ENCODE assay signal across 30 cellular contexts in genomic region chr13:35781044-35781443, GRCh38.
"Had no signal": no experiment of that assay in that cellular context is flagged by ENCODE, and none has a peak within 500 bp of the region (broad histone marks: within the 10 kb centered on the region; RNA-seq: fewer than 3 reads in every experiment).

No MANE protein-coding gene starts in this region.

- H3K4me1 ChIP-seq: foreskin keratinocyte, left lung, psoas muscle had no signal

- H3K4me1 Mint-ChIP-seq: activated naive CD8-positive, alpha-beta T cell treated with anti-CD3 and anti-CD28 coated beads, Interleukin-2, amount 10 ng/mL, durations not matched to agents 7 days and 5 days; immature natural killer cell; naive thymus-derived CD4-positive, alpha-beta T cell had no signal

- ATAC-seq: activated T-cell treated with anti-CD3 and anti-CD28 coated beads, Interleukin-2, amount 50 U/mL, for 72 hours; foreskin keratinocyte; left lung; naive thymus-derived CD4-positive, alpha-beta T cell; psoas muscle; sciatic nerve had no signal

- H3K4me3 Mint-ChIP-seq: activated CD4-positive, alpha-beta memory T cell treated with anti-CD3 and anti-CD28 coated beads for 36 hours; activated naive CD4-positive, alpha-beta T cell treated with anti-CD3 and anti-CD28 coated beads for 36 hours; activated naive CD8-positive, alpha-beta T cell treated with anti-CD3 and anti-CD28 coated beads, Interleukin-2, amount 10 ng/mL, durations not matched to agents 7 days and 5 days; activated T-cell treated with anti-CD3 and anti-CD28 coated beads, Interleukin-2, amount 50 U/mL, for 72 hours; dendritic cell treated with granulocyte-macrophage colony-stimulating factor and Interleukin-4, amounts not matched to agents 40 ng/mL and 50 ng/mL, for 4 days; immature natural killer cell; naive thymus-derived CD4-positive, alpha-beta T cell; neural progenitor cell; T-helper 1 cell treated with Interleukin-12 subunit alpha and Interleukin-12 subunit beta and Interleukin-4 antibody, amounts not matched to agents 30 μg/mL and 1 μg/mL, for 36 hours; type B pancreatic cell had no signal

- H3K4me3 ChIP-seq: hepatocyte, left lung, lung, neural progenitor cell, psoas muscle, thoracic aorta, vagina had no signal

- H3K27me3 Mint-ChIP-seq: activated CD4-positive, alpha-beta memory T cell treated with anti-CD3 and anti-CD28 coated beads for 36 hours; activated naive CD8-positive, alpha-beta T cell treated with anti-CD3 and anti-CD28 coated beads, Interleukin-2, amount 10 ng/mL, durations not matched to agents 7 days and 5 days; dendritic cell treated with granulocyte-macrophage colony-stimulating factor and Interleukin-4, amounts not matched to agents 40 ng/mL and 50 ng/mL, for 4 days; naive thymus-derived CD4-positive, alpha-beta T cell had no signal

- H3K9me3 ChIP-seq: left lung, psoas muscle, thoracic aorta, vagina had no signal

- H3K27me3 ChIP-seq: brain microvascular endothelial cell, foreskin keratinocyte, hepatocyte, left lung, neural progenitor cell, vagina had no signal

- H3K9me3 Mint-ChIP-seq: activated naive CD4-positive, alpha-beta T cell treated with anti-CD3 and anti-CD28 coated beads for 36 hours; activated naive CD8-positive, alpha-beta T cell treated with anti-CD3 and anti-CD28 coated beads, Interleukin-2, amount 10 ng/mL, durations not matched to agents 7 days and 5 days; dendritic cell treated with granulocyte-macrophage colony-stimulating factor and Interleukin-4, amounts not matched to agents 40 ng/mL and 50 ng/mL, for 4 days; neural progenitor cell; T-helper 1 cell treated with Interleukin-12 subunit alpha and Interleukin-12 subunit beta and Interleukin-4 antibody, amounts not matched to agents 30 μg/mL and 1 μg/mL, for 36 hours had no signal

- H3K36me3 Mint-ChIP-seq: activated CD4-positive, alpha-beta memory T cell treated with anti-CD3 and anti-CD28 coated beads for 36 hours; activated naive CD8-positive, alpha-beta T cell treated with anti-CD3 and anti-CD28 coated beads, Interleukin-2, amount 10 ng/mL, durations not matched to agents 7 days and 5 days; immature natural killer cell; naive thymus-derived CD4-positive, alpha-beta T cell; type B pancreatic cell had no signal

- H3K27ac ChIP-seq: brain microvascular endothelial cell, foreskin keratinocyte, hepatocyte, left lung, neural progenitor cell, psoas muscle, thoracic aorta, vagina had no signal

- H3K27ac Mint-ChIP-seq: activated CD4-positive, alpha-beta memory T cell treated with anti-CD3 and anti-CD28 coated beads for 36 hours; activated naive CD4-positive, alpha-beta T cell treated with anti-CD3 and anti-CD28 coated beads for 36 hours; activated naive CD8-positive, alpha-beta T cell treated with anti-CD3 and anti-CD28 coated beads, Interleukin-2, amount 10 ng/mL, durations not matched to agents 7 days and 5 days; activated T-cell treated with anti-CD3 and anti-CD28 coated beads, Interleukin-2, amount 50 U/mL, for 72 hours; dendritic cell treated with granulocyte-macrophage colony-stimulating factor and Interleukin-4, amounts not matched to agents 40 ng/mL and 50 ng/mL, for 4 days; immature natural killer cell; naive thymus-derived CD4-positive, alpha-beta T cell; neural progenitor cell; T-helper 1 cell treated with Interleukin-12 subunit alpha and Interleukin-12 subunit beta and Interleukin-4 antibody, amounts not matched to agents 30 μg/mL and 1 μg/mL, for 36 hours; type B pancreatic cell had no signal

- DNase-seq: activated CD4-positive, alpha-beta memory T cell treated with anti-CD3 and anti-CD28 coated beads for 36 hours; activated CD4-positive, alpha-beta T cell treated with anti-CD3 and anti-CD28 coated beads for 4 hours; activated CD4-positive, CD25-positive, alpha-beta regulatory T cell; activated effector memory CD4-positive, alpha-beta T cell treated with Interleukin-2 at 50 U/mL for 16 hours; activated naive CD4-positive, alpha-beta T cell treated with anti-CD3 and anti-CD28 coated beads for 36 hours; activated naive CD8-positive, alpha-beta T cell treated with anti-CD3 and anti-CD28 coated beads, Interleukin-2, amount 10 ng/mL, durations not matched to agents 7 days and 5 days; activated T-cell treated with anti-CD3 and anti-CD28 coated beads, Interleukin-2, amount 50 U/mL, for 72 hours; anterior cingulate cortex; brain microvascular endothelial cell; caudate nucleus; effector CD4-positive, alpha-beta T cell; erythroblast; foreskin keratinocyte; immature natural killer cell; kidney glomerular epithelial cell; left lung; naive thymus-derived CD4-positive, alpha-beta T cell; psoas muscle; stimulated activated CD4-positive, alpha-beta T cell treated with anti-CD3 and anti-CD28 coated beads, Interleukin-2, amount 100 ng/mL, for 48 hours; stimulated activated naive CD4-positive, alpha-beta T cell treated with Interleukin-2 at 50 U/mL for 16 hours; T1000 had no signal
